9 cellular contexts compared by ENCODE assay signal in the genomic region with DNA sequence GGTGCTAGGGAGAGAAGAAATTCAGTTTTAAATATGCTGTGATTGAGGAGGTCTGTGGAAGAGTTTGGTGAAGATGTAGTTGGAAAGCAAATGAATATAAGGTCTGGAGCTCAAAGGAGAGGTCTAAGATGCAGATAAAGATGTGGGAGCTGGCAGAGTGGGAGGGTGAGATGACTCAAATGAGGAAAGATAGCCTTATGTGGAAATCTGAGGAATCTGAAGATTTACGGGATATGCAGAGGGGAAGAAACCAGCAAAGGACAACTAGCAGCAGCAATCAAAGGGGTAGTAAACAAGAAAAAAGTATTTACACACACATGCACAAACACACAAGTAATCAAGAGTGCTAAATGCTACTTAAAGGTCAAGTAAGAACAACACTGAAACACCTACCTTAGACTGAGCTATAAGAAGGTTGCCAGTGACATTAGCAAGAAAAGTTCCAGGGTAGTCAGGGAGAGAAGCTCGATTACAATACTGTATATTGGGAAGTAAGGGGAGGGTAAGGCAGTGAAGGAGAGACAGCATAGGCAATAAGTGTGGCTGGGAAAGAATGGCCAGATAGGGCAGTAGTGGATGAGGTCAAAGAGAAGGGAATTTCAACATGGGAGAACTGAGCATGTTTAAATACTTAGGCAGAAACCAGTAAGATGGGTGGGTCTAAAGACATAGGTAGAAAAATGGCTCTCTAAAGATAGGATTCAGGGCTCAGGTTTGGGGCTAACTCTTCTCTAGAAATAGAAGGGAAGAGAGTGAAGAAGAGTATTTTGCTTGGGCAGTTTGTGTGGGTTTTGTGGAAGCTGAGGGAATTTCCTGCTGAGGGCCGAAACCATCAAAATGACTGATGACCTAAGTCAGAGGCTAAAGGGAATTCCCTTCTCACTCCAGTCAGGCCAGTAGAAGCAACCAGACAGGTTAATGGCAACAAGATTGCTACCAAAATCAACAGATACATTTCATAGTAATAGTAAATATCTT. TPM values are rescaled to one million over a fixed set of nuclear protein-coding genes. Genes with fewer than 3 reads are reported as not detected.
A peak's percentile ranks its signal among the peaks of the same experiment; 100 is the strongest.
DNase-seq lines count a peak whose midpoint lies in the region; ATAC-seq, FAIRE-seq and TF ChIP-seq lines count a peak whose summit lies in the region.
"Had no signal": no experiment of that assay in that cellular context is flagged by ENCODE, and none has a peak within 500 bp of the region (broad histone marks: within the 10 kb centered on the region; RNA-seq: fewer than 3 reads in every experiment).

No MANE protein-coding gene starts in this region.

- no peak overlapping the region for H3K4me3 ChIP-seq in BLaER1
- H3K4me3 ChIP-seq in astrocyte (ENCODE audit: insufficient read depth, low read depth, low read length), result no peak overlapping the region
- H3K4me3 ChIP-seq in gastroesophageal sphincter, result no peak overlapping the region

- H2AFZ ChIP-seq in astrocyte (ENCODE audit: low read depth, low read length), result no peak overlapping the region

- DNase-seq in GM19239 (ENCODE audit: insufficient read length, low spot score) (no peak), astrocyte (ENCODE audit: low read depth) (peak; percentile 57), NCI-H1694 (lab: John Stamatoyannopoulos, UW) (no peak), NCI-H748 treated with DMSO at 0.1 percent for 48 hours (lab: John Stamatoyannopoulos, UW) (no peak)
- no peak for DNase-seq in activated CD4-positive, alpha-beta T cell treated with anti-CD3 and anti-CD28 coated beads, Interleukin-2, amount 50 U/mL, for 1 hour

- 48 to 92% methylated on average over 2 to 3 of the region's 3 CpGs for WGBS in gastroesophageal sphincter (ENCODE audit: low coverage in 1 of 2), 2 donors

- no peaks in the 10 kb centered on the region for H3K27me3 Mint-ChIP-seq in astrocyte (ENCODE audit: low read depth, unreplicated experiment)
- H3K27me3 Mint-ChIP-seq: activated naive CD8-positive, alpha-beta T cell had no signal

- H4K20me1 ChIP-seq in BLaER1, result peaks cover 74% of the 10 kb centered on the region
- peaks cover 47% of the 10 kb centered on the region for H4K20me1 ChIP-seq in astrocyte (ENCODE audit: insufficient read depth, low read length)

- H3K27ac ChIP-seq in BLaER1 (no peak overlapping the region), astrocyte (ENCODE audit: low read depth, low read length) (no peak overlapping the region), gastroesophageal sphincter (no peak overlapping the region)

- H3K4me1 ChIP-seq in BLaER1 (peaks cover 21% of the 10 kb centered on the region), astrocyte (ENCODE audit: insufficient read depth, low read length) (peaks cover 24% of the 10 kb centered on the region), gastroesophageal sphincter (peaks cover 0 to 28% (median 0%) of the 10 kb centered on the region in 3 donors)

- TF ChIP-seq EP300 in gastroesophageal sphincter (IDR thresholded peaks at IDR 0.05), result no peak

- peaks cover 4% of the 10 kb centered on the region for H3K4me1 Mint-ChIP-seq in astrocyte (ENCODE audit: low read depth, unreplicated experiment)

- H3K79me2 ChIP-seq in astrocyte (ENCODE audit: insufficient read depth, low read length), result peaks cover 50% of the 10 kb centered on the region

- H3K9ac ChIP-seq in BLaER1 (no peak overlapping the region), astrocyte (ENCODE audit: low read length) (no peak overlapping the region)

- H3K36me3 Mint-ChIP-seq in astrocyte (ENCODE audit: low read depth, unreplicated experiment), result peaks cover 4% of the 10 kb centered on the region

- no peaks in the 10 kb centered on the region for H3K27me3 ChIP-seq in BLaER1
- no peaks in the 10 kb centered on the region for H3K27me3 ChIP-seq in astrocyte (ENCODE audit: insufficient read depth, low read length)
- no peaks in the 10 kb centered on the region for H3K27me3 ChIP-seq in gastroesophageal sphincter

- H3K4me2 ChIP-seq in BLaER1 (0 out of 2 replicates have a peak overlapping the region, but pooled peaks have one; percentile 3), astrocyte (ENCODE audit: low read length) (peak overlapping the region; percentile 60)

- H3K27ac Mint-ChIP-seq in astrocyte (ENCODE audit: unreplicated experiment), result no peak overlapping the region
- H3K27ac Mint-ChIP-seq: activated naive CD8-positive, alpha-beta T cell had no signal

- H3K9me3 Mint-ChIP-seq in astrocyte (ENCODE audit: unreplicated experiment), result no peaks in the 10 kb centered on the region

- ATAC-seq in HG03039 (IDR thresholded peaks at IDR 0.05; ENCODE audit: unreplicated experiment) (peak; percentile 75), gastroesophageal sphincter (no peak)

- no peak overlapping the region for H3K4me3 Mint-ChIP-seq in astrocyte (ENCODE audit: unreplicated experiment)
- H3K4me3 Mint-ChIP-seq: activated naive CD8-positive, alpha-beta T cell had no signal

- H3K36me3 ChIP-seq in BLaER1, result peaks cover 50% of the 10 kb centered on the region
- peaks cover 5% of the 10 kb centered on the region for H3K36me3 ChIP-seq in astrocyte (ENCODE audit: insufficient read depth, low read length)
- peaks cover 0 to 6% of the 10 kb centered on the region in 2 donors for H3K36me3 ChIP-seq in gastroesophageal sphincter

- FAIRE-seq in GM19239 (lab: Jason Lieb, UNC) (peak; percentile 77), astrocyte (lab: Jason Lieb, UNC) (no peak)

- TF ChIP-seq POLR2A in gastroesophageal sphincter (IDR thresholded peaks at IDR 0.05), result no peak

- TF ChIP-seq CTCF in astrocyte (IDR thresholded peaks at IDR 0.05; ENCODE audit: insufficient read depth, low read depth, low read length), result no peak
- TF ChIP-seq CTCF in gastroesophageal sphincter (IDR thresholded peaks at IDR 0.05), result no peak

- H3K9me3 ChIP-seq in BLaER1 (no peaks in the 10 kb centered on the region), astrocyte (ENCODE audit: insufficient read depth, low read depth, low read length) (no peaks in the 10 kb centered on the region), gastroesophageal sphincter (no peaks in the 10 kb centered on the region)

RNA-seq across cellular contexts. Expression of a gene that starts 8.9 kb away (rescaled TPM):
- total RNA-seq in astrocyte (52.2 and 53.6 TPM in 2 replicates), gastroesophageal sphincter (10 to 100 TPM; 38.8 to 64.0 (median 55.5) TPM)
